ENCODE assay signal across 16 cellular contexts in the genomic region with DNA sequence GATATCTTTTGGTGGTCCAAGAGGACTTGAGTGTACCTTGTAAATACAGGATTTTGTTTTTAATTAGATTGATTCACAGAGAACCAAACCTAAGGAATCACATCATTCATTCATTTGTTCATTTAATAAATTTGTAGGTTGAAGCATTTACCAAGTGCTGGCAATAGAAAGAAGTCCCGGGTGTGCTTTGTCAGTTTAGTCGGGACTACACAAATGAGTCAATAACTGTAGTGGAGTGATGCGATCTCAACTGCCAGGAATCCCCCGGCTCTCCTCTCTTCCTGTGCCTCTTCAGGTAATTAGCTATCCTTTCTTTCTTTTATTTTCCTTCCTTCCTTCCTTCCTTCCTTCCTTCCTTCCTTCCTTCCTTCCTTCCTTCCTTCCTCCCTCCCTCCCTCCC.
"Had no signal": no experiment of that assay in that cellular context is flagged by ENCODE, and none has a peak within 500 bp of the region (broad histone marks: within the 10 kb centered on the region; RNA-seq: fewer than 3 reads in every experiment).

No MANE protein-coding gene starts in this region.

- H3K36me3 Mint-ChIP-seq: brain; memory B cell; natural killer cell treated with Interleukin-12 subunit alpha and Interleukin-12 subunit beta and Interleukin-15 and Interleukin-18, amount 100 ng/mL, for 72 hours had no signal

- H3K36me3 ChIP-seq: prostate gland had no signal

- ATAC-seq: activated naive CD4-positive, alpha-beta T cell treated with anti-CD3 and anti-CD28 coated beads, Interleukin-2, amount 50 U/mL, for 72 hours; left cardiac atrium; natural killer cell treated with Interleukin-12 subunit alpha and Interleukin-12 subunit beta and Interleukin-15 and Interleukin-18, amount 100 ng/mL, for 72 hours; sciatic nerve; T-helper 17 cell had no signal

- H3K4me1 ChIP-seq: prostate gland had no signal

- H3K9me3 ChIP-seq: prostate gland had no signal

- H3K4me3 ChIP-seq: prostate gland had no signal

- H3K9me3 Mint-ChIP-seq: central memory CD8-positive, alpha-beta T cell; natural killer cell treated with Interleukin-12 subunit alpha and Interleukin-12 subunit beta and Interleukin-15 and Interleukin-18, amount 100 ng/mL, for 72 hours had no signal

- DNase-seq: activated CD8-positive, alpha-beta memory T cell treated with anti-CD3 and anti-CD28 coated beads, Interleukin-2, amount 50 U/mL, for 48 hours; amygdala; effector memory CD4-positive, alpha-beta T cell; hypothalamus; left cardiac atrium; occipital lobe; stimulated activated CD4-positive, alpha-beta T cell treated with anti-CD3 and anti-CD28 coated beads, Interleukin-2, amount 100 ng/mL, for 24 hours; stimulated activated naive CD4-positive, alpha-beta T cell treated with Interleukin-2 at 50 U/mL for 16 hours; T-helper 17 cell had no signal
